In genomic region chr7:4642468-4643203, GRCh38 we compare ENCODE assay signal across 8 cellular contexts. TPM values are rescaled to one million over a fixed set of nuclear protein-coding genes. Genes with fewer than 3 reads are reported as not detected.
DNase-seq lines count a peak whose midpoint lies in the region; ATAC-seq, FAIRE-seq and TF ChIP-seq lines count a peak whose summit lies in the region.

No MANE protein-coding gene starts in this region.

- no peaks in the 10 kb centered on the region for H3K9me3 Mint-ChIP-seq in activated naive CD4-positive, alpha-beta T cell treated with anti-CD3 and anti-CD28 coated beads, Interleukin-2, amount 10 ng/mL, durations not matched to agents 7 days and 5 days
- H3K9me3 Mint-ChIP-seq in activated naive CD8-positive, alpha-beta T cell treated with anti-CD3 and anti-CD28 coated beads, Interleukin-2, amount 50 U/mL, for 24 hours = no peaks in the 10 kb centered on the region

- no peaks in the 10 kb centered on the region for H3K9me3 ChIP-seq in left lung
- no peaks in the 10 kb centered on the region for H3K9me3 ChIP-seq in tibial nerve

- CTCF ChIA-PET in activated naive CD4-positive, alpha-beta T cell treated with anti-CD3 and anti-CD28 coated beads, Interleukin-2, amount 10 ng/mL, durations not matched to agents 7 days and 5 days (lab: Charles Lee) = interaction anchor here (1.6 kb wide), 1 partner anchor 41 kb away, joined by 5 read pairs; no protein-coding TSS in a partner anchor

- H3K27ac Mint-ChIP-seq in activated naive CD4-positive, alpha-beta T cell treated with anti-CD3 and anti-CD28 coated beads, Interleukin-2, amount 10 ng/mL, durations not matched to agents 7 days and 5 days = peak overlapping the region; percentile 92
- H3K27ac Mint-ChIP-seq in activated naive CD8-positive, alpha-beta T cell treated with anti-CD3 and anti-CD28 coated beads, Interleukin-2, amount 50 U/mL, for 24 hours = peak overlapping the region; percentile 95

- H3K27me3 ChIP-seq in left lung (no peaks in the 10 kb centered on the region), tibial nerve (no peaks in the 10 kb centered on the region)

- H3K27ac ChIP-seq in left lung = peak overlapping the region; percentile 85 to 92
- peak overlapping the region; percentile 83 to 95 (median 90) for H3K27ac ChIP-seq in tibial nerve

- TF ChIP-seq EP300 in tibial nerve (IDR thresholded peaks at IDR 0.05) = no peak

- intact Hi-C loops in left lung (cut with DNase I) = loop anchor here in 1 of 2 donors (5.0 kb wide), 1 partner anchor 40 kb away; the partner anchor contains the start of gene FOXK1

- no peak for DNase-seq in activated naive CD4-positive, alpha-beta T cell treated with anti-CD3 and anti-CD28 coated beads, Interleukin-2, amount 10 ng/mL, durations not matched to agents 7 days and 5 days
- DNase-seq in activated naive CD4-positive, alpha-beta T cell treated with anti-CD3 and anti-CD28 coated beads, Interleukin-2, amount 50 U/mL, for 16 hours = no peak
- DNase-seq in activated naive CD8-positive, alpha-beta T cell treated with anti-CD3 and anti-CD28 coated beads, Interleukin-2, amount 50 U/mL, for 24 hours = no peak
- no peak for DNase-seq in left lung
- DNase-seq in tibial nerve (ENCODE audit: low spot score in 2 of 2) = no peak
- no peak for DNase-seq in stimulated activated CD4-positive, alpha-beta T cell treated with anti-CD3 and anti-CD28 coated beads, Interleukin-4, amount 100 ng/mL, for 24 hours
- DNase-seq in stimulated activated CD4-positive, alpha-beta T cell treated with anti-CD3 and anti-CD28 coated beads, Interleukin-4, amount 100 ng/mL, for 4 hours = no peak
- DNase-seq in HTR-8/SVneo (ENCODE audit: insufficient read length, low spot score) = no peak

- H3K36me3 ChIP-seq in left lung (no peaks in the 10 kb centered on the region), tibial nerve (no peaks in the 10 kb centered on the region)

- ATAC-seq in activated naive CD8-positive, alpha-beta T cell treated with anti-CD3 and anti-CD28 coated beads, Interleukin-2, amount 50 U/mL, for 24 hours = no peak
- no peak for ATAC-seq in left lung

- H3K27me3 Mint-ChIP-seq in activated naive CD4-positive, alpha-beta T cell treated with anti-CD3 and anti-CD28 coated beads, Interleukin-2, amount 10 ng/mL, durations not matched to agents 7 days and 5 days = no peaks in the 10 kb centered on the region
- H3K27me3 Mint-ChIP-seq in activated naive CD8-positive, alpha-beta T cell treated with anti-CD3 and anti-CD28 coated beads, Interleukin-2, amount 50 U/mL, for 24 hours = no peaks in the 10 kb centered on the region

- WGBS in tibial nerve, 2 donors = 60 to 64% methylated on average over 20 of the region's 20 CpGs

- no peaks in the 10 kb centered on the region for H3K36me3 Mint-ChIP-seq in activated naive CD4-positive, alpha-beta T cell treated with anti-CD3 and anti-CD28 coated beads, Interleukin-2, amount 10 ng/mL, durations not matched to agents 7 days and 5 days
- H3K36me3 Mint-ChIP-seq in activated naive CD8-positive, alpha-beta T cell treated with anti-CD3 and anti-CD28 coated beads, Interleukin-2, amount 50 U/mL, for 24 hours (ENCODE audit: low read depth) = no peaks in the 10 kb centered on the region

- H3K4me3 Mint-ChIP-seq in activated naive CD4-positive, alpha-beta T cell treated with anti-CD3 and anti-CD28 coated beads, Interleukin-2, amount 10 ng/mL, durations not matched to agents 7 days and 5 days = peak overlapping the region; percentile 88
- H3K4me3 Mint-ChIP-seq in activated naive CD8-positive, alpha-beta T cell treated with anti-CD3 and anti-CD28 coated beads, Interleukin-2, amount 50 U/mL, for 24 hours = peak overlapping the region; percentile 88

- no peak for TF ChIP-seq POLR2A in tibial nerve (IDR thresholded peaks at IDR 0.05)

- no peak for FAIRE-seq in HTR-8/SVneo (lab: Jason Lieb, UNC)

- TF ChIP-seq CTCF in left lung (IDR thresholded peaks at IDR 0.05) = no peak
- no peak for TF ChIP-seq CTCF in tibial nerve (IDR thresholded peaks at IDR 0.05)

- H3K4me1 Mint-ChIP-seq in activated naive CD4-positive, alpha-beta T cell treated with anti-CD3 and anti-CD28 coated beads, Interleukin-2, amount 10 ng/mL, durations not matched to agents 7 days and 5 days = peaks cover 25% of the 10 kb centered on the region
- peaks cover 9% of the 10 kb centered on the region for H3K4me1 Mint-ChIP-seq in activated naive CD8-positive, alpha-beta T cell treated with anti-CD3 and anti-CD28 coated beads, Interleukin-2, amount 50 U/mL, for 24 hours

- H3K4me1 ChIP-seq in left lung = peaks cover 6 to 13% of the 10 kb centered on the region in 2 donors
- H3K4me1 ChIP-seq in tibial nerve = peaks cover 0 to 16% (median 2%) of the 10 kb centered on the region in 4 donors

- H3K4me3 ChIP-seq in left lung = peak overlapping the region; percentile 64
- H3K4me3 ChIP-seq in tibial nerve = peak overlapping the region; percentile 57 to 83 (median 68)

RNA-seq across cellular contexts. Expression of gene FOXK1, which starts 39.5 kb away (rescaled TPM):
- total RNA-seq in left lung (10 to 100 TPM; 25.0 to 29.2 TPM), tibial nerve (10 to 100 TPM; 24.5 to 47.3 (median 26.4) TPM)
